28 cellular contexts compared by ENCODE assay signal in genomic region chr7:20653636-20654035, GRCh38. TPM values are rescaled to one million over a fixed set of nuclear protein-coding genes. Genes with fewer than 3 reads are reported as not detected.
"Had no signal": no experiment of that assay in that cellular context is flagged by ENCODE, and none has a peak within 500 bp of the region (broad histone marks: within the 10 kb centered on the region; RNA-seq: fewer than 3 reads in every experiment).

No MANE protein-coding gene starts in this region.

- H3K36me3 ChIP-seq: gastroesophageal sphincter, left ventricle myocardium inferior, neutrophil, ovary, prostate gland, transverse colon, WERI-Rb-1 had no signal

- H3K27ac ChIP-seq: epithelial cell of prostate, gastroesophageal sphincter, left ventricle myocardium inferior, neutrophil, ovary, prostate gland, skin epidermis, testis, transverse colon, WERI-Rb-1 had no signal

- FAIRE-seq: TTC549 had no signal

- H3K4me1 ChIP-seq: gastroesophageal sphincter, left ventricle myocardium inferior, prostate gland, testis, transverse colon had no signal

- DNase-seq: activated CD4-positive, alpha-beta T cell treated with anti-CD3 and anti-CD28 coated beads, Interleukin-2, amount 50 U/mL, for 1 hour; activated CD4-positive, CD25-positive, alpha-beta regulatory T cell treated with anti-CD3 and anti-CD28 coated beads, Interleukin-2, amount 50 U/mL, for 72 hours; activated CD8-positive, alpha-beta T cell treated with anti-CD3 and anti-CD28 coated beads for 36 hours; activated naive CD8-positive, alpha-beta T cell treated with anti-CD3 and anti-CD28 coated beads, Interleukin-2, amount 50 U/mL, for 24 hours; activated T-cell treated with anti-CD3 and anti-CD28 coated beads, Interleukin-2, amount 50 U/mL, for 4 hours; amygdala; hippocampal formation; left ventricle myocardium inferior; naive B cell; nephron progenitor cell; ovary; retina; stimulated activated CD4-positive, alpha-beta T cell treated with anti-CD3 and anti-CD28 coated beads, Interleukin-12 subunit alpha, Interleukin-12 subunit beta, amount 100 ng/mL, for 4 hours; stimulated activated CD4-positive, alpha-beta T cell treated with anti-CD3 and anti-CD28 coated beads, Interleukin-4, amount 100 ng/mL, for 1 hour; stimulated activated naive CD8-positive, alpha-beta T cell treated with anti-CD3 and anti-CD28 coated beads, Interleukin-15, Interleukin-2, amounts not matched to agents 100 U/mL and 50 U/mL, for 24 hours; T-helper 9 cell; testis; transverse colon; WERI-Rb-1 had no signal

- H3K9me3 ChIP-seq: gastroesophageal sphincter, left ventricle myocardium inferior, neutrophil, ovary, prostate gland, testis, transverse colon had no signal

- H3K4me3 ChIP-seq: gastroesophageal sphincter, left ventricle myocardium inferior, ovary, prostate gland, skin epidermis, testis, transverse colon had no signal

- H3K27me3 ChIP-seq: neutrophil, ovary, testis had no signal

RNA-seq across cellular contexts. Expression of gene ABCB5, which starts 38.2 kb away (rescaled TPM):
- total RNA-seq: activated CD8-positive, alpha-beta T cell treated with anti-CD3 and anti-CD28 coated beads for 36 hours; activated T-cell treated with anti-CD3 and anti-CD28 coated beads, Interleukin-2, amount 50 U/mL, for 4 hours; activated T-helper 17 cell treated with anti-CD3 and anti-CD28 coated beads, Interleukin-2, amount 50 U/mL, for 72 hours; left ventricle myocardium inferior; lung microvascular endothelial cell; urinary bladder had no signal
- polyA plus RNA-seq: urinary bladder had no signal
